Comparison of ENCODE assay signal across 9 cellular contexts in the genomic region with DNA sequence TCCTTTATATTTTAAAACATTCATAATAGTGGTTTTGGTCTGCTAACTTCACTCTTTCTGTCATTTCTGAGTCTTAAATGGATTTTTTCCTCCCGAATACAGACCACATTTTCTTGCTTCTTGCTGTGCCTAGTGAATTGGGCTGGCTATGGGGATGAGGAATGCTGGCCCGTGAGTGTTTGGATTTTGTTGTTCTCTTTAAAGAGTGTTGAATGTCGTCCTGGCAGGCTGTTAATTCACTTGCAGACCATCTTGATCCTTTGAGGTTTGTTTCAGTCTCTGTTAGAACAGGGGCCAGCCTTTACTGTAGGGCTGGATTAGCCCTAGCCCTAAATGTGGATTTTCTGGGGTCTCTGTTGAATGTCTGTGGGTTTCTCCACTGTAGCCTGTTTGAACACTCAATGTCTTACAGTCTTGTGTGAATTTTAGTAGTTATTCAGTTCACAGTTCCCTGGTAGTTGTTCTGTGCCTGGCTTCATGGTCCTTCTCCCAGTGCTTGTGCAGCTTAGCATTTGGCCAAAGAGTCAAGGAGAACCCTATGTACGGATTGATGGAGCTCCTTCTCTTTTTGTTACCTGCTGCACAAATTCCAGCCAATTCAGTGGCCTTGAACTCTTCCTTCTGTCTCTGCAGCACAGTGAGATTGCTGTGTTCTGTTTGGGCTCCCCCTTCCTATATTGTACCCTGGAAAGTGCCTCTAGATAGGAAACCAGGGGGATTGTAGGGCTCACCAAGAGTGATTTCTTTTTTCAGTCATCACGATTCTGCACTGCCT.
DNase-seq lines count a peak whose midpoint lies in the region; ATAC-seq, FAIRE-seq and TF ChIP-seq lines count a peak whose summit lies in the region.
"Had no signal": no experiment of that assay in that cellular context is flagged by ENCODE, and none has a peak within 500 bp of the region (broad histone marks: within the 10 kb centered on the region; RNA-seq: fewer than 3 reads in every experiment).

No MANE protein-coding gene starts in this region.

- H3K4me1 Mint-ChIP-seq in CD4-positive, alpha-beta T cell (ENCODE audit: low read depth): peaks cover 95% of the 10 kb centered on the region
- peaks cover 53% of the 10 kb centered on the region for H3K4me1 Mint-ChIP-seq in activated T-helper 17 cell treated with anti-CD3 and anti-CD28 coated beads, Interleukin-2, amount 50 U/mL, for 72 hours
- H3K4me1 Mint-ChIP-seq in mesothelial cell of epicardium (peaks cover 55% of the 10 kb centered on the region), glutamatergic neuron (ENCODE audit: low read depth, unreplicated experiment) (peaks cover 27% of the 10 kb centered on the region)

- no peak for DNase-seq in CD4-positive, alpha-beta T cell
- DNase-seq in GM18507 (ENCODE audit: extremely low spot score, insufficient read length, low read depth): no peak
- no peak for DNase-seq in mesothelial cell of epicardium (ENCODE audit: low spot score in 2 of 2, unreplicated experiment in 2 of 2)
- no peak for DNase-seq in glutamatergic neuron
- no peak for DNase-seq in NCI-H1105 (lab: John Stamatoyannopoulos, UW)
- DNase-seq in effector CD4-positive, alpha-beta T cell: no peak
- DNase-seq: testis had no signal

- peak; percentile 15 for FAIRE-seq in GM18507 (lab: Jason Lieb, UNC)

- TF ChIP-seq CTCF in CD4-positive, alpha-beta T cell (IDR thresholded peaks at IDR 0.05): no peak
- no peak for TF ChIP-seq CTCF in mesothelial cell of epicardium (IDR thresholded peaks at IDR 0.05; ENCODE audit: unreplicated experiment)
- no peak for TF ChIP-seq CTCF in glutamatergic neuron (IDR thresholded peaks at IDR 0.05; ENCODE audit: partially characterized antibody, unreplicated experiment)

- H3K9me3 Mint-ChIP-seq in CD4-positive, alpha-beta T cell: no peaks in the 10 kb centered on the region
- H3K9me3 Mint-ChIP-seq in activated T-helper 17 cell treated with anti-CD3 and anti-CD28 coated beads, Interleukin-2, amount 50 U/mL, for 72 hours: no peaks in the 10 kb centered on the region
- H3K9me3 Mint-ChIP-seq in mesothelial cell of epicardium (no peaks in the 10 kb centered on the region), glutamatergic neuron (ENCODE audit: unreplicated experiment) (peaks cover 8% of the 10 kb centered on the region)

- peaks cover 21% of the 10 kb centered on the region for H3K36me3 Mint-ChIP-seq in CD4-positive, alpha-beta T cell (ENCODE audit: low read depth)
- peaks cover 19% of the 10 kb centered on the region for H3K36me3 Mint-ChIP-seq in activated T-helper 17 cell treated with anti-CD3 and anti-CD28 coated beads, Interleukin-2, amount 50 U/mL, for 72 hours (ENCODE audit: low read depth)
- H3K36me3 Mint-ChIP-seq in mesothelial cell of epicardium (no peaks in the 10 kb centered on the region), glutamatergic neuron (ENCODE audit: unreplicated experiment) (no peaks in the 10 kb centered on the region)

- H3K27me3 Mint-ChIP-seq in CD4-positive, alpha-beta T cell: no peaks in the 10 kb centered on the region
- no peaks in the 10 kb centered on the region for H3K27me3 Mint-ChIP-seq in activated T-helper 17 cell treated with anti-CD3 and anti-CD28 coated beads, Interleukin-2, amount 50 U/mL, for 72 hours
- H3K27me3 Mint-ChIP-seq in mesothelial cell of epicardium (ENCODE audit: low read depth) (no peaks in the 10 kb centered on the region), glutamatergic neuron (ENCODE audit: unreplicated experiment) (no peaks in the 10 kb centered on the region)

- no peaks in the 10 kb centered on the region for H3K9me3 ChIP-seq in CD4-positive, alpha-beta T cell (ENCODE audit: control insufficient read depth, low read length)
- H3K9me3 ChIP-seq: testis had no signal

- no peak for ATAC-seq in CD4-positive, alpha-beta T cell (ENCODE audit: poor library complexity)
- ATAC-seq in activated T-helper 17 cell treated with anti-CD3 and anti-CD28 coated beads, Interleukin-2, amount 50 U/mL, for 72 hours (replicated peaks): no peak
- ATAC-seq in GM18498 (IDR thresholded peaks at IDR 0.05; ENCODE audit: unreplicated experiment): no peak

- H3K27ac ChIP-seq in CD4-positive, alpha-beta T cell (ENCODE audit: low read depth, low read length): peak overlapping the region; percentile 1
- H3K27ac ChIP-seq: testis had no signal

- peak overlapping the region; percentile 66 for H3K27ac Mint-ChIP-seq in CD4-positive, alpha-beta T cell
- H3K27ac Mint-ChIP-seq in activated T-helper 17 cell treated with anti-CD3 and anti-CD28 coated beads, Interleukin-2, amount 50 U/mL, for 72 hours: peak overlapping the region; percentile 83
- peak overlapping the region; percentile 90 for H3K27ac Mint-ChIP-seq in mesothelial cell of epicardium
- no peak overlapping the region for H3K27ac Mint-ChIP-seq in glutamatergic neuron (ENCODE audit: unreplicated experiment)

- H3K4me3 Mint-ChIP-seq in CD4-positive, alpha-beta T cell: peak overlapping the region; percentile 40
- peak overlapping the region; percentile 73 for H3K4me3 Mint-ChIP-seq in activated T-helper 17 cell treated with anti-CD3 and anti-CD28 coated beads, Interleukin-2, amount 50 U/mL, for 72 hours
- H3K4me3 Mint-ChIP-seq in mesothelial cell of epicardium: no peak overlapping the region
- no peak overlapping the region for H3K4me3 Mint-ChIP-seq in glutamatergic neuron (ENCODE audit: unreplicated experiment)

- POLR2A ChIA-PET in CD4-positive, alpha-beta T cell (lab: Charles Lee): interaction anchor here (0.7 kb wide), 1 partner anchor 46 kb away, joined by 3 read pairs; no protein-coding TSS in a partner anchor

- intact Hi-C loops in CD4-positive, alpha-beta T cell (cut with DNase I, micrococcal nuclease): loop anchor here (5.0 to 10.0 kb wide), 4 partner anchors 45 to 240 kb away; a partner anchor contains a TSS

- H3K27me3 ChIP-seq in CD4-positive, alpha-beta T cell (ENCODE audit: control insufficient read depth, insufficient read depth, low read length): no peaks in the 10 kb centered on the region
- H3K27me3 ChIP-seq: testis had no signal

- CTCF ChIA-PET in CD4-positive, alpha-beta T cell (lab: Charles Lee): interaction anchor here (0.6 to 2.2 kb wide), 4 partner anchors 13 to 202 kb away, joined by 3 to 11 read pairs (median 4); no protein-coding TSS in a partner anchor

Comparison
In these comparisons a context has a peak if more than half of its experiments do, and no peak if none do; other contexts are left out.
1. H3K4me3 Mint-ChIP-seq: peak in CD4-positive, alpha-beta T cell (single experiment) and activated T-helper 17 cell treated with anti-CD3 and anti-CD28 coated beads, Interleukin-2, amount 50 U/mL, for 72 hours (single experiment); none in mesothelial cell of epicardium (single experiment) and glutamatergic neuron (single experiment).